Comparison of ENCODE assay signal across 9 cellular contexts in genomic region chr13:98508280-98509074, GRCh38.
A peak's percentile ranks its signal among the peaks of the same experiment; 100 is the strongest.
DNase-seq lines count a peak whose midpoint lies in the region; ATAC-seq and TF ChIP-seq lines count a peak whose summit lies in the region.
"Had no signal": no experiment of that assay in that cellular context is flagged by ENCODE, and none has a peak within 500 bp of the region (broad histone marks: within the 10 kb centered on the region; RNA-seq: fewer than 3 reads in every experiment).

No MANE protein-coding gene starts in this region.

- intact Hi-C loops in activated CD4-positive, alpha-beta memory T cell treated with anti-CD3 and anti-CD28 coated beads for 36 hours (cut with micrococcal nuclease) = loop anchor here (1.0 kb wide), 3 partner anchors 9 to 27 kb away; no protein-coding TSS in a partner anchor
- intact Hi-C loops in prostate gland (cut with DNase I) = no loop called here

- H3K27ac ChIP-seq in prostate gland = peak overlapping the region in 1 of 2 donors; percentile 4
- H3K27ac ChIP-seq: 22Rv1 had no signal

- no peak for ATAC-seq in stimulated activated naive B cell treated with anti-CD40 and anti-IgM and Interleukin-4, amounts not matched to agents 10 μg/mL and 1 μg/mL and 100 μg/mL, for 72 hours (replicated peaks)

- peaks cover 68% of the 10 kb centered on the region for H3K4me1 Mint-ChIP-seq in T-helper 1 cell treated with Interleukin-12 subunit alpha and Interleukin-12 subunit beta and Interleukin-4 antibody, amounts not matched to agents 30 μg/mL and 1 μg/mL, for 36 hours (ENCODE audit: low read depth)
- peaks cover 95% of the 10 kb centered on the region for H3K4me1 Mint-ChIP-seq in activated CD4-positive, alpha-beta memory T cell treated with anti-CD3 and anti-CD28 coated beads for 36 hours (ENCODE audit: low read depth)
- peaks cover 72 to 99% of the 10 kb centered on the region in 2 donors for H3K4me1 Mint-ChIP-seq in stimulated activated naive B cell treated with anti-CD40 and anti-IgM and Interleukin-4, amounts not matched to agents 10 μg/mL and 1 μg/mL and 100 μg/mL, for 72 hours

- H3K4me3 ChIP-seq in foreskin fibroblast (ENCODE audit: low read depth in 1 of 2, low read length in 2 of 2) (no peak overlapping the region), prostate gland (no peak overlapping the region)

- no peaks in the 10 kb centered on the region for H3K36me3 ChIP-seq in prostate gland

- no peak overlapping the region for H3K4me3 Mint-ChIP-seq in T-helper 1 cell treated with Interleukin-12 subunit alpha and Interleukin-12 subunit beta and Interleukin-4 antibody, amounts not matched to agents 30 μg/mL and 1 μg/mL, for 36 hours
- H3K4me3 Mint-ChIP-seq in activated CD4-positive, alpha-beta memory T cell treated with anti-CD3 and anti-CD28 coated beads for 36 hours = no peak overlapping the region
- no peak overlapping the region for H3K4me3 Mint-ChIP-seq in stimulated activated naive B cell treated with anti-CD40 and anti-IgM and Interleukin-4, amounts not matched to agents 10 μg/mL and 1 μg/mL and 100 μg/mL, for 72 hours

- DNase-seq in T-helper 1 cell (no peak), foreskin fibroblast (peak; percentile 52 to 84), GM19238 (ENCODE audit: insufficient read length, low spot score) (no peak), prostate gland (ENCODE audit: low spot score) (no peak), globus pallidus (ENCODE audit: low spot score) (no peak)
- DNase-seq in activated CD4-positive, alpha-beta memory T cell treated with anti-CD3 and anti-CD28 coated beads for 36 hours = no peak
- DNase-seq in stimulated activated naive B cell treated with anti-CD40 and anti-IgM and Interleukin-4, amounts not matched to agents 10 μg/mL and 1 μg/mL and 100 μg/mL, for 72 hours = no peak

- CTCF ChIA-PET in activated CD4-positive, alpha-beta memory T cell treated with anti-CD3 and anti-CD28 coated beads for 36 hours (lab: Charles Lee) = interaction anchor here (0.7 to 3.0 kb wide), 6 partner anchors 15 to 145 kb away, joined by 3 to 8 read pairs (median 4); no protein-coding TSS in a partner anchor

- peaks cover 9% of the 10 kb centered on the region for H3K4me1 ChIP-seq in prostate gland (replicated peaks)

- no peaks in the 10 kb centered on the region for H3K9me3 ChIP-seq in prostate gland

- H3K27me3 ChIP-seq in prostate gland (replicated peaks; ENCODE audit: insufficient read depth) = no peaks in the 10 kb centered on the region

- peak overlapping the region; percentile 81 for H3K27ac Mint-ChIP-seq in T-helper 1 cell treated with Interleukin-12 subunit alpha and Interleukin-12 subunit beta and Interleukin-4 antibody, amounts not matched to agents 30 μg/mL and 1 μg/mL, for 36 hours
- peak overlapping the region; percentile 95 for H3K27ac Mint-ChIP-seq in activated CD4-positive, alpha-beta memory T cell treated with anti-CD3 and anti-CD28 coated beads for 36 hours
- H3K27ac Mint-ChIP-seq in stimulated activated naive B cell treated with anti-CD40 and anti-IgM and Interleukin-4, amounts not matched to agents 10 μg/mL and 1 μg/mL and 100 μg/mL, for 72 hours = peak overlapping the region; percentile 86

- no peak for TF ChIP-seq POLR2A in prostate gland (IDR thresholded peaks at IDR 0.05)

- 77% methylated on average over 5 of the region's 5 CpGs for WGBS in prostate gland

- TF ChIP-seq CTCF in foreskin fibroblast (IDR thresholded peaks at IDR 0.05; ENCODE audit: low read depth, low read length) (no peak), prostate gland (IDR thresholded peaks at IDR 0.05) (no peak)

- no peaks in the 10 kb centered on the region for H3K27me3 Mint-ChIP-seq in T-helper 1 cell treated with Interleukin-12 subunit alpha and Interleukin-12 subunit beta and Interleukin-4 antibody, amounts not matched to agents 30 μg/mL and 1 μg/mL, for 36 hours (ENCODE audit: low read depth)
- H3K27me3 Mint-ChIP-seq in activated CD4-positive, alpha-beta memory T cell treated with anti-CD3 and anti-CD28 coated beads for 36 hours = no peaks in the 10 kb centered on the region
- no peaks in the 10 kb centered on the region for H3K27me3 Mint-ChIP-seq in stimulated activated naive B cell treated with anti-CD40 and anti-IgM and Interleukin-4, amounts not matched to agents 10 μg/mL and 1 μg/mL and 100 μg/mL, for 72 hours

- peaks cover 24% of the 10 kb centered on the region for H3K36me3 Mint-ChIP-seq in T-helper 1 cell treated with Interleukin-12 subunit alpha and Interleukin-12 subunit beta and Interleukin-4 antibody, amounts not matched to agents 30 μg/mL and 1 μg/mL, for 36 hours (ENCODE audit: low read depth)
- peaks cover 27% of the 10 kb centered on the region for H3K36me3 Mint-ChIP-seq in activated CD4-positive, alpha-beta memory T cell treated with anti-CD3 and anti-CD28 coated beads for 36 hours
- peaks cover 32 to 37% of the 10 kb centered on the region in 2 donors for H3K36me3 Mint-ChIP-seq in stimulated activated naive B cell treated with anti-CD40 and anti-IgM and Interleukin-4, amounts not matched to agents 10 μg/mL and 1 μg/mL and 100 μg/mL, for 72 hours

- H3K9me3 Mint-ChIP-seq in T-helper 1 cell treated with Interleukin-12 subunit alpha and Interleukin-12 subunit beta and Interleukin-4 antibody, amounts not matched to agents 30 μg/mL and 1 μg/mL, for 36 hours = no peaks in the 10 kb centered on the region
- no peaks in the 10 kb centered on the region for H3K9me3 Mint-ChIP-seq in activated CD4-positive, alpha-beta memory T cell treated with anti-CD3 and anti-CD28 coated beads for 36 hours
- H3K9me3 Mint-ChIP-seq in stimulated activated naive B cell treated with anti-CD40 and anti-IgM and Interleukin-4, amounts not matched to agents 10 μg/mL and 1 μg/mL and 100 μg/mL, for 72 hours = peaks cover 0 to 2% of the 10 kb centered on the region in 2 donors

- POLR2A ChIA-PET in activated CD4-positive, alpha-beta memory T cell treated with anti-CD3 and anti-CD28 coated beads for 36 hours (lab: Charles Lee) = interaction anchor here (0.8 to 1.7 kb wide), 5 partner anchors 11 to 35 kb away, joined by 3 to 5 read pairs (median 3); no protein-coding TSS in a partner anchor

Comparison
In these comparisons a context has a peak if more than half of its experiments do, and no peak if none do; other contexts are left out.
1. DNase-seq: peak in foreskin fibroblast (2 of 2); none in T-helper 1 cell (0 of 5), activated CD4-positive, alpha-beta memory T cell treated with anti-CD3 and anti-CD28 coated beads for 36 hours (single experiment), stimulated activated naive B cell treated with anti-CD40 and anti-IgM and Interleukin-4, amounts not matched to agents 10 μg/mL and 1 μg/mL and 100 μg/mL, for 72 hours (single experiment), GM19238 (single experiment), prostate gland (single experiment) and globus pallidus (single experiment).
2. Peak in every context shown above with its lines, with median percentiles within 50 percentile points of each other: H3K27ac Mint-ChIP-seq.